Comparison of ENCODE assay signal across 21 cellular contexts in genomic region chr10:11489591-11489990, GRCh38.
"Had no signal": no experiment of that assay in that cellular context is flagged by ENCODE, and none has a peak within 500 bp of the region (broad histone marks: within the 10 kb centered on the region; RNA-seq: fewer than 3 reads in every experiment).

No MANE protein-coding gene starts in this region.

- H3K27ac Mint-ChIP-seq: activated CD4-positive, alpha-beta memory T cell treated with anti-CD3 and anti-CD28 coated beads for 36 hours; activated CD4-positive, alpha-beta T cell treated with anti-CD3 and anti-CD28 coated beads for 36 hours; activated CD8-positive, alpha-beta memory T cell treated with anti-CD3 and anti-CD28 coated beads, Interleukin-2, amount 10 ng/mL, durations not matched to agents 7 days and 5 days; activated naive CD8-positive, alpha-beta T cell treated with anti-CD3 and anti-CD28 coated beads for 36 hours; brain; T-helper 17 cell had no signal

- H3K9me3 ChIP-seq: left lung, thyroid gland had no signal

- H3K27me3 Mint-ChIP-seq: activated CD4-positive, alpha-beta memory T cell treated with anti-CD3 and anti-CD28 coated beads for 36 hours; activated CD4-positive, alpha-beta T cell treated with anti-CD3 and anti-CD28 coated beads for 36 hours; activated CD8-positive, alpha-beta memory T cell treated with anti-CD3 and anti-CD28 coated beads, Interleukin-2, amount 10 ng/mL, durations not matched to agents 7 days and 5 days; activated naive CD8-positive, alpha-beta T cell treated with anti-CD3 and anti-CD28 coated beads for 36 hours; naive thymus-derived CD8-positive, alpha-beta T cell; T-helper 17 cell had no signal

- H3K4me1 Mint-ChIP-seq: activated CD4-positive, alpha-beta T cell treated with anti-CD3 and anti-CD28 coated beads for 36 hours; activated CD8-positive, alpha-beta memory T cell treated with anti-CD3 and anti-CD28 coated beads, Interleukin-2, amount 10 ng/mL, durations not matched to agents 7 days and 5 days; activated naive CD8-positive, alpha-beta T cell treated with anti-CD3 and anti-CD28 coated beads for 36 hours; brain; T-helper 17 cell had no signal

- H3K79me2 ChIP-seq: parathyroid adenoma had no signal

- H3K27me3 ChIP-seq: dorsolateral prefrontal cortex, foreskin keratinocyte, left lung, thyroid gland had no signal

- H3K9me3 Mint-ChIP-seq: activated CD4-positive, alpha-beta memory T cell treated with anti-CD3 and anti-CD28 coated beads for 36 hours; activated naive CD8-positive, alpha-beta T cell treated with anti-CD3 and anti-CD28 coated beads for 36 hours; endodermal cell; naive thymus-derived CD8-positive, alpha-beta T cell had no signal

- H2AFZ ChIP-seq: parathyroid adenoma had no signal

- H3K4me1 ChIP-seq: foreskin keratinocyte, left lung, parathyroid adenoma, thyroid gland had no signal

- H3K4me3 Mint-ChIP-seq: activated CD4-positive, alpha-beta memory T cell treated with anti-CD3 and anti-CD28 coated beads for 36 hours; activated CD4-positive, alpha-beta T cell treated with anti-CD3 and anti-CD28 coated beads for 36 hours; activated CD8-positive, alpha-beta memory T cell treated with anti-CD3 and anti-CD28 coated beads, Interleukin-2, amount 10 ng/mL, durations not matched to agents 7 days and 5 days; activated naive CD8-positive, alpha-beta T cell treated with anti-CD3 and anti-CD28 coated beads for 36 hours; brain; endodermal cell; naive thymus-derived CD8-positive, alpha-beta T cell; T-helper 17 cell had no signal

- H3K4me3 ChIP-seq: dorsolateral prefrontal cortex, left lung, thyroid gland had no signal

- H3K27ac ChIP-seq: dorsolateral prefrontal cortex, epithelial cell of prostate, foreskin keratinocyte, left lung, parathyroid adenoma, thyroid gland had no signal

- H3K9ac ChIP-seq: parathyroid adenoma had no signal

- ATAC-seq: activated CD4-positive, alpha-beta T cell treated with anti-CD3 and anti-CD28 coated beads for 36 hours; activated CD8-positive, alpha-beta memory T cell treated with anti-CD3 and anti-CD28 coated beads, Interleukin-2, amount 10 ng/mL, durations not matched to agents 7 days and 5 days; foreskin keratinocyte; left lung; naive thymus-derived CD8-positive, alpha-beta T cell; T-helper 17 cell had no signal

- DNase-seq: activated CD4-positive, alpha-beta memory T cell treated with anti-CD3 and anti-CD28 coated beads for 36 hours; activated CD4-positive, alpha-beta T cell treated with anti-CD3 and anti-CD28 coated beads for 36 hours; activated CD8-positive, alpha-beta memory T cell treated with anti-CD3 and anti-CD28 coated beads, Interleukin-2, amount 10 ng/mL, durations not matched to agents 7 days and 5 days; activated naive CD8-positive, alpha-beta T cell treated with anti-CD3 and anti-CD28 coated beads for 36 hours; amniotic stem cell; central memory CD4-positive, alpha-beta T cell; dorsolateral prefrontal cortex; endodermal cell; foreskin keratinocyte; kidney; left lung; naive thymus-derived CD8-positive, alpha-beta T cell; stimulated activated CD4-positive, alpha-beta T cell treated with anti-CD3 and anti-CD28 coated beads, Interleukin-12 subunit alpha, Interleukin-12 subunit beta, amount 100 ng/mL, for 4 hours; stimulated activated CD4-positive, alpha-beta T cell treated with anti-CD3 and anti-CD28 coated beads, Interleukin-1b, Interleukin-23, amount 100 ng/mL, for 48 hours; stimulated activated CD8-positive, alpha-beta memory T cell treated with anti-CD3 and anti-CD28 coated beads, Interleukin-4, amount 100 ng/mL, for 48 hours; stimulated activated naive CD4-positive, alpha-beta T cell treated with Interleukin-2 at 50 U/mL for 16 hours; T-helper 17 cell; thyroid gland had no signal
